In the genomic region with DNA sequence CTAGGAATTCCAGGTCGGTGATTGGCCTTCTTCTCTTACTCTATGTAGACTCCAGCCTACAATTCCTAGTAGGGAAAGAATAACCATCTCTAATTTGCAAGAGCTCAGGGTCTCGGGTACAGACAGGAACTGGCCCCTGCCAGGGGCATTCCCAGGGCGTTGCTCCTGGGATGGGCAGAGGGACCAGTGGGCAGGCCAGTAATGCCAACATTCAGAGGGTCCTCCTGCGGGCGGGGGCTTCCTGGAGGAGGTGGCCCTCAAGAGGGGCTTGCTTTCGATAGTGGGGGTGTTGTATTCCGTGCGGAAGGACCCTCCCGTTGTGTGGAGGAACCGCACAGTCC, we compare ENCODE assay signal across 11 cellular contexts.
DNase-seq lines count a peak whose midpoint lies in the region; ATAC-seq, FAIRE-seq and TF ChIP-seq lines count a peak whose summit lies in the region.
"Had no signal": no experiment of that assay in that cellular context is flagged by ENCODE, and none has a peak within 500 bp of the region (broad histone marks: within the 10 kb centered on the region; RNA-seq: fewer than 3 reads in every experiment).

No MANE protein-coding gene starts in this region.

- WGBS in K562 (ENCODE audit: insufficient coverage, low coverage, missing lambda C conversion rate) = 26% methylated on average over 8 of the region's 10 CpGs

- H3K36me3 ChIP-seq in BLaER1 treated with 17β-estradiol and CSF1 and Interleukin-3, amounts not matched to agents 10 nM and 100 nM = no peaks in the 10 kb centered on the region
- H3K36me3 ChIP-seq in K562 (ENCODE audit: control insufficient read depth, insufficient read depth, low read length) (no peaks in the 10 kb centered on the region), left ventricle myocardium inferior (no peaks in the 10 kb centered on the region)

- H3K27ac Mint-ChIP-seq in HFFc6 (peak overlapping the region; percentile 65; the same call in 1 of the 2 replicates), natural killer cell (no peak overlapping the region), type B pancreatic cell (no peak overlapping the region)
- H3K27ac Mint-ChIP-seq: natural killer cell treated with Interleukin-12 subunit alpha and Interleukin-12 subunit beta and Interleukin-15 and Interleukin-18, amount 100 ng/mL, for 72 hours had no signal

- no peaks in the 10 kb centered on the region for H3K9me3 ChIP-seq in BLaER1 treated with 17β-estradiol and CSF1 and Interleukin-3, amounts not matched to agents 10 nM and 100 nM (replicated peaks in 1 of 11)
- H3K9me3 ChIP-seq in K562 (replicated peaks; ENCODE audit: control insufficient read depth, insufficient read depth, low read depth, low read length) (no peaks in the 10 kb centered on the region), left ventricle myocardium inferior (replicated peaks) (no peaks in the 10 kb centered on the region)

- H3K4me3 Mint-ChIP-seq in HFFc6 (peak overlapping the region; percentile 71), natural killer cell (peak overlapping the region; percentile 25), type B pancreatic cell (no peak overlapping the region)
- H3K4me3 Mint-ChIP-seq: natural killer cell treated with Interleukin-12 subunit alpha and Interleukin-12 subunit beta and Interleukin-15 and Interleukin-18, amount 100 ng/mL, for 72 hours had no signal

- TF ChIP-seq CTCF in HFFc6 (IDR thresholded peaks at IDR 0.05) (no peak), K562 (IDR thresholded peaks at IDR 0.05 in 2 of 3, conservative IDR thresholded peaks at IDR 0.05 in 1 of 3; ENCODE audit: insufficient read depth in 2 of 3, low read depth in 1 of 3, low read length in 3 of 3) (no peak), natural killer cell (IDR thresholded peaks at IDR 0.05) (no peak), left ventricle myocardium inferior (IDR thresholded peaks at IDR 0.05; ENCODE audit: borderline replicate concordance) (no peak), type B pancreatic cell (conservative IDR thresholded peaks at IDR 0.05) (no peak)

- in situ Hi-C loops in K562 (cut with MboI) = no loop called here

- H3K27me3 Mint-ChIP-seq in HFFc6 (ENCODE audit: insufficient read depth) = no peaks in the 10 kb centered on the region
- peaks cover 15% of the 10 kb centered on the region in 2 donors for H3K27me3 Mint-ChIP-seq in natural killer cell (ENCODE audit: low read depth in 2 of 2)
- H3K27me3 Mint-ChIP-seq in type B pancreatic cell = peaks cover 44% of the 10 kb centered on the region

- no peak for ATAC-seq in K562
- no peak for ATAC-seq in natural killer cell

- H3K79me2 ChIP-seq in K562 (ENCODE audit: control insufficient read depth, insufficient read depth, low read length) = no peaks in the 10 kb centered on the region

- no peaks in the 10 kb centered on the region for H3K9me3 Mint-ChIP-seq in HFFc6
- no peaks in the 10 kb centered on the region for H3K9me3 Mint-ChIP-seq in natural killer cell
- H3K9me3 Mint-ChIP-seq in type B pancreatic cell = no peaks in the 10 kb centered on the region
- H3K9me3 Mint-ChIP-seq: natural killer cell treated with Interleukin-12 subunit alpha and Interleukin-12 subunit beta and Interleukin-15 and Interleukin-18, amount 100 ng/mL, for 72 hours had no signal

- H3K9me1 ChIP-seq in K562 (ENCODE audit: control insufficient read depth, insufficient read depth, low read length) = no peaks in the 10 kb centered on the region

- H3K27ac ChIP-seq in BLaER1 treated with 17β-estradiol and CSF1 and Interleukin-3, amounts not matched to agents 10 nM and 100 nM = peak overlapping the region in 5 of 11 experiments; percentile 26 to 55 (median 41); a peak in 4 of 22 replicates
- H3K27ac ChIP-seq in K562 (ENCODE audit: extremely low read depth, low read depth, low read length) = no peak overlapping the region
- H3K27ac ChIP-seq in left ventricle myocardium inferior (replicated peaks) = no peak overlapping the region

- H3K4me1 ChIP-seq in BLaER1 treated with 17β-estradiol and CSF1 and Interleukin-3, amounts not matched to agents 10 nM and 100 nM = peaks cover 0 to 12% (median 5%) of the 10 kb centered on the region in 10 experiments; a peak in 10 of 20 replicates
- peaks cover 0 to 6% of the 10 kb centered on the region in 2 experiments; a peak in 1 of 5 replicates for H3K4me1 ChIP-seq in K562 (replicated peaks in 1 of 2; ENCODE audit: control insufficient read depth in 2 of 2, insufficient read depth in 2 of 2, low read length in 2 of 2)
- H3K4me1 ChIP-seq in left ventricle myocardium inferior = peaks cover 8% of the 10 kb centered on the region

- no peak for TF ChIP-seq RAD21 in K562 (CRISPR knock-in tag; conservative IDR thresholded peaks at IDR 0.05 in 1 of 2, IDR thresholded peaks at IDR 0.05 in 1 of 2)

- H3K9ac ChIP-seq in BLaER1 treated with 17β-estradiol and CSF1 and Interleukin-3, amounts not matched to agents 10 nM and 100 nM = peak overlapping the region in 7 of 11 experiments; percentile 57 to 73 (median 61); a peak in 11 of 22 replicates
- no peak overlapping the region for H3K9ac ChIP-seq in K562 (ENCODE audit: insufficient read depth in 1 of 2, low read depth in 2 of 2, low read length in 2 of 2)

- H2AFZ ChIP-seq in K562 (ENCODE audit: low read depth, low read length) = no peak overlapping the region

- H3K4me3 ChIP-seq in BLaER1 treated with 17β-estradiol and CSF1 and Interleukin-3, amounts not matched to agents 10 nM and 100 nM = peak overlapping the region; percentile 47 to 70 (median 58); a peak in 14 of 20 replicates
- H3K4me3 ChIP-seq in K562 = no peak overlapping the region
- no peak overlapping the region for H3K4me3 ChIP-seq in left ventricle myocardium inferior

- DNase-seq in HFFc6 (no peak), K562 (ENCODE audit: extremely low read depth in 1 of 4, low spot score in 3 of 4) (no peak), natural killer cell (no peak), SIG-M5 (lab: John Stamatoyannopoulos, UW) (no peak), left ventricle myocardium inferior (no peak), type B pancreatic cell (ENCODE audit: extremely low spot score, unreplicated experiment) (no peak), germinal center (ENCODE audit: low spot score) (no peak)

- FAIRE-seq in K562 (lab: Jason Lieb, UNC) = no peak
- FAIRE-seq: frontal cortex, kidney had no signal

- H3K4me1 Mint-ChIP-seq in HFFc6 (ENCODE audit: low read depth) (peaks cover 41% of the 10 kb centered on the region), natural killer cell (peaks cover 5 to 8% of the 10 kb centered on the region in 2 donors), type B pancreatic cell (ENCODE audit: unreplicated experiment) (peaks cover 5% of the 10 kb centered on the region)

- POLR2A ChIA-PET in K562 (lab: Yijun Ruan, JAX) = interaction anchor here (0.5 kb wide), 1 partner anchor 1098 kb away, joined by 3 read pairs; no protein-coding TSS in a partner anchor

- peak overlapping the region; percentile 60 to 85 (median 71) for H3K4me2 ChIP-seq in BLaER1 treated with 17β-estradiol and CSF1 and Interleukin-3, amounts not matched to agents 10 nM and 100 nM
- 0 out of 2 replicates have a peak overlapping the region, but pooled peaks have one; percentile 52 for H3K4me2 ChIP-seq in K562 (ENCODE audit: insufficient read depth, low read length)

- no TSS peak for BruUV-seq in K562 (replicated peaks; lab: Mats Ljungman, UMichigan)

- CTCF ChIA-PET in K562 (lab: Yijun Ruan, JAX; ENCODE audit: low intra/inter-chr PET ratio) = interaction anchor here (1.1 to 1.2 kb wide), 2 partner anchors 483 to 915 kb away, joined by 3 read pairs; no protein-coding TSS in a partner anchor

- H3K36me3 Mint-ChIP-seq in HFFc6 (ENCODE audit: low read depth) = peaks cover 1% of the 10 kb centered on the region; the same call in 1 of the 2 replicates
- no peaks in the 10 kb centered on the region for H3K36me3 Mint-ChIP-seq in natural killer cell
- H3K36me3 Mint-ChIP-seq in type B pancreatic cell = no peaks in the 10 kb centered on the region
- H3K36me3 Mint-ChIP-seq: natural killer cell treated with Interleukin-12 subunit alpha and Interleukin-12 subunit beta and Interleukin-15 and Interleukin-18, amount 100 ng/mL, for 72 hours had no signal

- H4K20me1 ChIP-seq in BLaER1 treated with 17β-estradiol and CSF1 and Interleukin-3, amounts not matched to agents 10 nM and 100 nM = no peaks in the 10 kb centered on the region
- H4K20me1 ChIP-seq in K562 (replicated peaks; ENCODE audit: control insufficient read depth, insufficient read depth, low read length) = no peaks in the 10 kb centered on the region

- TF ChIP-seq POLR2A in K562 (conservative IDR thresholded peaks at IDR 0.05) = no peak

- intact Hi-C loops in K562 (cut with micrococcal nuclease) = loop anchor here (5.0 kb wide), 1 partner anchor 485 kb away; no protein-coding TSS in a partner anchor
- intact Hi-C loops in natural killer cell (cut with micrococcal nuclease) = loop anchor here (1.0 kb wide), 1 partner anchor 484 kb away; no protein-coding TSS in a partner anchor
- intact Hi-C loops in left ventricle myocardium inferior (cut with micrococcal nuclease) = loop anchor here (10.0 kb wide), 1 partner anchor 337 kb away; no protein-coding TSS in a partner anchor

- no peak for TF ChIP-seq EP300 in K562 (IDR thresholded peaks at IDR 0.05; ENCODE audit: low read length)

- H3K27me3 ChIP-seq in BLaER1 treated with 17β-estradiol and CSF1 and Interleukin-3, amounts not matched to agents 10 nM and 100 nM = no peaks in the 10 kb centered on the region
- no peaks in the 10 kb centered on the region; a peak in 2 of 5 replicates for H3K27me3 ChIP-seq in K562 (ENCODE audit: control insufficient read depth in 2 of 2, insufficient read depth in 2 of 2, low read length in 2 of 2)
- peaks cover 25% of the 10 kb centered on the region for H3K27me3 ChIP-seq in left ventricle myocardium inferior (ENCODE audit: low read depth)

TF ChIP-seq in K562, 482 proteins besides CTCF, POLR2A, EP300 and RAD21 (continues in another document):
- TF ChIP-seq RFX1 (IDR thresholded peaks at IDR 0.05) (no peak), ZEB2 (IDR thresholded peaks at IDR 0.05) (no peak), ZNF695 (CRISPR knock-in tag; IDR thresholded peaks at IDR 0.05) (no peak), EGR1 (conservative IDR thresholded peaks at IDR 0.05) (no peak), GTF2A2 (tag; IDR thresholded peaks at IDR 0.05) (no peak), ZNF79 (CRISPR knock-in tag; IDR thresholded peaks at IDR 0.05; ENCODE audit: low read depth) (no peak), SRF (CRISPR knock-in tag; IDR thresholded peaks at IDR 0.05) (no peak), DACH1 (IDR thresholded peaks at IDR 0.05; ENCODE audit: partially characterized antibody) (no peak), PHTF2 (CRISPR knock-in tag; IDR thresholded peaks at IDR 0.05) (no peak), ZNF668 (CRISPR knock-in tag; IDR thresholded peaks at IDR 0.05) (no peak)
- TF ChIP-seq, protein P1, sequence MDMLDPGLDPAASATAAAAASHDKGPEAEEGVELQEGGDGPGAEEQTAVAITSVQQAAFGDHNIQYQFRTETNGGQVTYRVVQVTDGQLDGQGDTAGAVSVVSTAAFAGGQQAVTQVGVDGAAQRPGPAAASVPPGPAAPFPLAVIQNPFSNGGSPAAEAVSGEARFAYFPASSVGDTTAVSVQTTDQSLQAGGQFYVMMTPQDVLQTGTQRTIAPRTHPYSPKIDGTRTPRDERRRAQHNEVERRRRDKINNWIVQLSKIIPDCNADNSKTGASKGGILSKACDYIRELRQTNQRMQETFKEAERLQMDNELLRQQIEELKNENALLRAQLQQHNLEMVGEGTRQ (CRISPR knock-in tag; IDR thresholded peaks at IDR 0.05) = no peak

Comparison
In these comparisons a context has a peak if more than half of its experiments do, and no peak if none do; other contexts are left out.
1. H3K4me3 ChIP-seq: peak in BLaER1 treated with 17β-estradiol and CSF1 and Interleukin-3, amounts not matched to agents 10 nM and 100 nM (10 of 10); none in K562 (single experiment) and left ventricle myocardium inferior (single experiment).
2. H3K9ac ChIP-seq: peak in BLaER1 treated with 17β-estradiol and CSF1 and Interleukin-3, amounts not matched to agents 10 nM and 100 nM (7 of 11); none in K562 (0 of 2).